ENCODE assay signal across 1 cellular context in the genomic region with DNA sequence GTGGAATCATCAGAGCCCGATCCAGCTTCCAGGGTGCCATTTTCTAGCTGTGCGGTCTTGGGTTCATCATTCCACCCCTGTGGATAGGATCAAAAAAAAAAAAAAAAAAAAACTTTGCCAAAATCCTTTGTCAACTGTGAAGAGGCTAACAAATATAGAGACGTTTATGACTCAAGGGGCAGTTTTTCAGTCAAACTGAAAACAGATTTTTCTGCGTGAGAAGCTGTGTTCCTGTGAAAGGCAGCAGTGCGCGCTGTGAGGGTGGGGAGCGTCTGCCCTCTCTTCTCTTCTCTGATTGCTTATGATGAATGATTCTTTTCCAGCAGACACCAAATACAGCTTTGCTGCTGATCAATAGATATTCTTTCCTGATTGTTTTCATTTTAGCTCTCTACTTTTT.
TF ChIP-seq lines count a peak whose summit lies in the region.

No MANE protein-coding gene starts in this region.

TF ChIP-seq in GM23338, 12 proteins besides CTCF, POLR2A, EP300 and RAD21 (continued from another document):
- TF ChIP-seq, protein P1, sequence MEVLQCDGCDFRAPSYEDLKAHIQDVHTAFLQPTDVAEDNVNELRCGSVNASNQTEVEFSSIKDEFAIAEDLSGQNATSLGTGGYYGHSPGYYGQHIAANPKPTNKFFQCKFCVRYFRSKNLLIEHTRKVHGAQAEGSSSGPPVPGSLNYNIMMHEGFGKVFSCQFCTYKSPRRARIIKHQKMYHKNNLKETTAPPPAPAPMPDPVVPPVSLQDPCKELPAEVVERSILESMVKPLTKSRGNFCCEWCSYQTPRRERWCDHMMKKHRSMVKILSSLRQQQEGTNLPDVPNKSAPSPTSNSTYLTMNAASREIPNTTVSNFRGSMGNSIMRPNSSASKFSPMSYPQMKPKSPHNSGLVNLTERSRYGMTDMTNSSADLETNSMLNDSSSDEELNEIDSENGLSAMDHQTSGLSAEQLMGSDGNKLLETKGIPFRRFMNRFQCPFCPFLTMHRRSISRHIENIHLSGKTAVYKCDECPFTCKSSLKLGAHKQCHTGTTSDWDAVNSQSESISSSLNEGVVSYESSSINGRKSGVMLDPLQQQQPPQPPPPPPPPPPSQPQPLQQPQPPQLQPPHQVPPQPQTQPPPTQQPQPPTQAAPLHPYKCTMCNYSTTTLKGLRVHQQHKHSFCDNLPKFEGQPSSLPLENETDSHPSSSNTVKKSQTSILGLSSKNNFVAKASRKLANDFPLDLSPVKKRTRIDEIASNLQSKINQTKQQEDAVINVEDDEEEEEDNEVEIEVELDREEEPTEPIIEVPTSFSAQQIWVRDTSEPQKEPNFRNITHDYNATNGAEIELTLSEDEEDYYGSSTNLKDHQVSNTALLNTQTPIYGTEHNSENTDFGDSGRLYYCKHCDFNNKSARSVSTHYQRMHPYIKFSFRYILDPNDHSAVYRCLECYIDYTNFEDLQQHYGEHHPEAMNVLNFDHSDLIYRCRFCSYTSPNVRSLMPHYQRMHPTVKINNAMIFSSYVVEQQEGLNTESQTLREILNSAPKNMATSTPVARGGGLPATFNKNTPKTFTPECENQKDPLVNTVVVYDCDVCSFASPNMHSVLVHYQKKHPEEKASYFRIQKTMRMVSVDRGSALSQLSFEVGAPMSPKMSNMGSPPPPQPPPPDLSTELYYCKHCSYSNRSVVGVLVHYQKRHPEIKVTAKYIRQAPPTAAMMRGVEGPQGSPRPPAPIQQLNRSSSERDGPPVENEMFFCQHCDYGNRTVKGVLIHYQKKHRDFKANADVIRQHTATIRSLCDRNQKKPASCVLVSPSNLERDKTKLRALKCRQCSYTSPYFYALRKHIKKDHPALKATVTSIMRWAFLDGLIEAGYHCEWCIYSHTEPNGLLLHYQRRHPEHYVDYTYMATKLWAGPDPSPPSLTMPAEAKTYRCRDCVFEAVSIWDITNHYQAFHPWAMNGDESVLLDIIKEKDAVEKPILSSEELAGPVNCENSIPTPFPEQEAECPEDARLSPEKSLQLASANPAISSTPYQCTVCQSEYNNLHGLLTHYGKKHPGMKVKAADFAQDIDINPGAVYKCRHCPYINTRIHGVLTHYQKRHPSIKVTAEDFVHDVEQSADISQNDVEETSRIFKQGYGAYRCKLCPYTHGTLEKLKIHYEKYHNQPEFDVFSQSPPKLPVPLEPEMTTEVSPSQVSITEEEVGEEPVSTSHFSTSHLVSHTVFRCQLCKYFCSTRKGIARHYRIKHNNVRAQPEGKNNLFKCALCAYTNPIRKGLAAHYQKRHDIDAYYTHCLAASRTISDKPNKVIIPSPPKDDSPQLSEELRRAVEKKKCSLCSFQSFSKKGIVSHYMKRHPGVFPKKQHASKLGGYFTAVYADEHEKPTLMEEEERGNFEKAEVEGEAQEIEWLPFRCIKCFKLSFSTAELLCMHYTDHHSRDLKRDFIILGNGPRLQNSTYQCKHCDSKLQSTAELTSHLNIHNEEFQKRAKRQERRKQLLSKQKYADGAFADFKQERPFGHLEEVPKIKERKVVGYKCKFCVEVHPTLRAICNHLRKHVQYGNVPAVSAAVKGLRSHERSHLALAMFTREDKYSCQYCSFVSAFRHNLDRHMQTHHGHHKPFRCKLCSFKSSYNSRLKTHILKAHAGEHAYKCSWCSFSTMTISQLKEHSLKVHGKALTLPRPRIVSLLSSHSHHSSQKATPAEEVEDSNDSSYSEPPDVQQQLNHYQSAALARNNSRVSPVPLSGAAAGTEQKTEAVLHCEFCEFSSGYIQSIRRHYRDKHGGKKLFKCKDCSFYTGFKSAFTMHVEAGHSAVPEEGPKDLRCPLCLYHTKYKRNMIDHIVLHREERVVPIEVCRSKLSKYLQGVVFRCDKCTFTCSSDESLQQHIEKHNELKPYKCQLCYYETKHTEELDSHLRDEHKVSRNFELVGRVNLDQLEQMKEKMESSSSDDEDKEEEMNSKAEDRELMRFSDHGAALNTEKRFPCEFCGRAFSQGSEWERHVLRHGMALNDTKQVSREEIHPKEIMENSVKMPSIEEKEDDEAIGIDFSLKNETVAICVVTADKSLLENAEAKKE (CRISPR knock-in tag; IDR thresholded peaks at IDR 0.05) = no peak
- no peak for TF ChIP-seq STAT1 (IDR thresholded peaks at IDR 0.05; ENCODE audit: unreplicated experiment)
- no peak for TF ChIP-seq NANOG (IDR thresholded peaks at IDR 0.05; ENCODE audit: borderline replicate concordance)
- no peak for TF ChIP-seq EZH2phosphoT487 (IDR thresholded peaks at IDR 0.05; ENCODE audit: unreplicated experiment)
- no peak for TF ChIP-seq ZNF114 (CRISPR knock-in tag; IDR thresholded peaks at IDR 0.05)
- TF ChIP-seq EZH2 (IDR thresholded peaks at IDR 0.05; ENCODE audit: low read depth, unreplicated experiment) = no peak
- TF ChIP-seq JUNB (IDR thresholded peaks at IDR 0.05; ENCODE audit: unreplicated experiment) = no peak
- no peak for TF ChIP-seq POLR2AphosphoS5 (IDR thresholded peaks at IDR 0.05; ENCODE audit: low read depth)
- TF ChIP-seq, protein P2, sequence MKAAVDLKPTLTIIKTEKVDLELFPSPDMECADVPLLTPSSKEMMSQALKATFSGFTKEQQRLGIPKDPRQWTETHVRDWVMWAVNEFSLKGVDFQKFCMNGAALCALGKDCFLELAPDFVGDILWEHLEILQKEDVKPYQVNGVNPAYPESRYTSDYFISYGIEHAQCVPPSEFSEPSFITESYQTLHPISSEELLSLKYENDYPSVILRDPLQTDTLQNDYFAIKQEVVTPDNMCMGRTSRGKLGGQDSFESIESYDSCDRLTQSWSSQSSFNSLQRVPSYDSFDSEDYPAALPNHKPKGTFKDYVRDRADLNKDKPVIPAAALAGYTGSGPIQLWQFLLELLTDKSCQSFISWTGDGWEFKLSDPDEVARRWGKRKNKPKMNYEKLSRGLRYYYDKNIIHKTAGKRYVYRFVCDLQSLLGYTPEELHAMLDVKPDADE (IDR thresholded peaks at IDR 0.05) = no peak
